10 cellular contexts compared by ENCODE assay signal in the genomic region with DNA sequence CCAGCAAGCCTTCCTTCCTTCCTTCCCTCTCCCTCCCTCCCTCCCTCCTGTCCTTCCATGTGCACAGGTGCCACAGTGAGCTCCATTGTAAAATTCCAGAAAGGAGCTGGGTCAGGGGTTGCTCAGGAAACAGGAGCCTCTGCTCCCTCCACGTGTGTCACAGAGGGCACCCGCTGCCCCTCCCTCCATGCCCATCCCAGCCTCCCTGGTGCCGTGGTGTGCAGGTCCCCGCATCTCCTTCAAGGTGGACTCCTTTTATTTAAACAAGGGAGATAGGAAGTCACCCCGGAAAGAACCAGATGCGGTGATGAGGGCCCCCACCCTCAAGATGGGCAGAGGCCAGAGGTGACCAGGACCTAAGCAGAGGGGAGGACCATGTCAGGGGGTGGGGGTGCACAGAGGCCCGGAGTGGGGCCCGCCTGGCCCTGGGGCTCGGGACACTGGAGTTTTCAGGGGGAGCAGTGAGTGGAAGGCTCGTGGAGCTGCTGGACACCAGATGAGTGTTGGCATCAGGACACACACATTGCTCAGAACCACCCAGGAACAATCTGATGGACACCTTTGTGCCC.
DNase-seq lines count a peak whose midpoint lies in the region; ATAC-seq, FAIRE-seq and TF ChIP-seq lines count a peak whose summit lies in the region.
"Had no signal": no experiment of that assay in that cellular context is flagged by ENCODE, and none has a peak within 500 bp of the region (broad histone marks: within the 10 kb centered on the region; RNA-seq: fewer than 3 reads in every experiment).

No MANE protein-coding gene starts in this region.

- FAIRE-seq in urothelium cell line (lab: Jason Lieb, UNC) = no peak

- no peak overlapping the region for H3K9ac ChIP-seq in PC-3 (ENCODE audit: low read length)
- H3K9ac ChIP-seq: BLaER1 had no signal

- CTCF ChIA-PET in PC-3 (lab: Charles Lee) = no interaction called here

- H3F3A ChIP-seq in PC-3 (ENCODE audit: low read length, unreplicated experiment) = no peaks in the 10 kb centered on the region

- TF ChIP-seq EP300 in esophagus muscularis mucosa (IDR thresholded peaks at IDR 0.05) (no peak), sigmoid colon (IDR thresholded peaks at IDR 0.05) (no peak)

- H3K4me1 ChIP-seq in PC-3 (ENCODE audit: insufficient read depth, low read length) = 0 out of 2 replicates have a peak, but pooled peaks cover 4% of the 10 kb centered on the region
- H3K4me1 ChIP-seq in esophagus muscularis mucosa = peaks cover 8 to 43% (median 37%) of the 10 kb centered on the region in 4 donors
- peaks cover 0 to 29% (median 13%) of the 10 kb centered on the region in 4 donors for H3K4me1 ChIP-seq in sigmoid colon

- no peak for DNase-seq in left ventricle myocardium superior
- DNase-seq in cardiac septum (ENCODE audit: low spot score) = no peak
- DNase-seq in PC-3 = no peak
- DNase-seq in esophagus muscularis mucosa (ENCODE audit: extremely low spot score) = no peak
- DNase-seq in sigmoid colon = no peak
- DNase-seq in urothelium cell line (ENCODE audit: low spot score) = no peak
- DNase-seq: DMS 273 treated with DMSO at 0.1 percent for 48 hours had no signal

- TF ChIP-seq POLR2A in esophagus muscularis mucosa (IDR thresholded peaks at IDR 0.05; ENCODE audit: low read depth) (no peak), sigmoid colon (IDR thresholded peaks at IDR 0.05) (no peak)

- H3K4me2 ChIP-seq in PC-3 (ENCODE audit: low read length) = no peak overlapping the region
- H3K4me2 ChIP-seq: BLaER1 had no signal

- WGBS in esophagus muscularis mucosa = 59% methylated on average over 10 of the region's 10 CpGs
- 56 to 71% methylated on average over 10 of the region's 10 CpGs for WGBS in sigmoid colon, 2 donors

- H4K20me1 ChIP-seq in PC-3 (ENCODE audit: low read length) = no peaks in the 10 kb centered on the region
- H4K20me1 ChIP-seq: BLaER1 had no signal

- H3K79me2 ChIP-seq in PC-3 (ENCODE audit: low read length) = no peaks in the 10 kb centered on the region

- POLR2A ChIA-PET in PC-3 (lab: Charles Lee; ENCODE audit: unreplicated experiment) = no interaction called here

- ATAC-seq in left ventricle myocardium superior (peak; percentile 2), PC-3 (peak; percentile 5; the same call in 1 of the 2 replicates), GM18870 (IDR thresholded peaks at IDR 0.05; ENCODE audit: unreplicated experiment) (no peak), HG02798 (IDR thresholded peaks at IDR 0.05; ENCODE audit: poor library complexity, unreplicated experiment) (no peak)

- H3K36me3 ChIP-seq in PC-3 (ENCODE audit: low read depth, low read length) = peaks cover 2% of the 10 kb centered on the region; the same call in 1 of the 2 replicates
- H3K36me3 ChIP-seq in esophagus muscularis mucosa = peaks cover 0 to 17% (median 7%) of the 10 kb centered on the region in 4 donors
- H3K36me3 ChIP-seq in sigmoid colon = peaks cover 0 to 8% (median 4%) of the 10 kb centered on the region in 4 donors

- intact Hi-C loops in left ventricle myocardium superior (cut with micrococcal nuclease) (no loop called here), cardiac septum (cut with DNase I) (no loop called here), PC-3 (cut with micrococcal nuclease) (loop anchor here (5.0 kb wide), 1 partner anchor 400 kb away; no protein-coding TSS in a partner anchor), esophagus muscularis mucosa (cut with DNase I) (no loop called here), sigmoid colon (cut with DNase I) (loop anchor here (5.0 to 10.0 kb wide), 3 partner anchors 60 to 293 kb away; no protein-coding TSS in a partner anchor)

- H3K27me3 ChIP-seq in PC-3 (ENCODE audit: low read length) (no peaks in the 10 kb centered on the region), esophagus muscularis mucosa (peaks cover 0 to 5% (median 0%) of the 10 kb centered on the region in 4 donors), sigmoid colon (no peaks in the 10 kb centered on the region)
- H3K27me3 ChIP-seq: BLaER1 had no signal

- no peak overlapping the region for H3K27ac ChIP-seq in PC-3 (ENCODE audit: low read length)
- peak overlapping the region in 3 of 4 donors; percentile 24 to 63 (median 56) for H3K27ac ChIP-seq in esophagus muscularis mucosa (replicated peaks in 1 of 4)
- H3K27ac ChIP-seq in sigmoid colon = peak overlapping the region in 3 of 4 donors; percentile 40 to 47 (median 44)
- H3K27ac ChIP-seq: BLaER1 had no signal

- H3K4me3 ChIP-seq in PC-3 (ENCODE audit: low read length) (no peak overlapping the region), esophagus muscularis mucosa (no peak overlapping the region), sigmoid colon (no peak overlapping the region)
- H3K4me3 ChIP-seq: BLaER1 had no signal

- no peak for TF ChIP-seq CTCF in PC-3 (conservative IDR thresholded peaks at IDR 0.05; ENCODE audit: low read depth, low read length)
- TF ChIP-seq CTCF in esophagus muscularis mucosa (IDR thresholded peaks at IDR 0.05) = no peak
- TF ChIP-seq CTCF in sigmoid colon (IDR thresholded peaks at IDR 0.05) = no peak

- no peak overlapping the region for H2AFZ ChIP-seq in PC-3 (ENCODE audit: low read length)

- H3K9me3 ChIP-seq in PC-3 (ENCODE audit: low read length) = no peaks in the 10 kb centered on the region
- H3K9me3 ChIP-seq in esophagus muscularis mucosa = no peaks in the 10 kb centered on the region
- H3K9me3 ChIP-seq in sigmoid colon = no peaks in the 10 kb centered on the region
- H3K9me3 ChIP-seq: BLaER1 had no signal

- no TSS peak for BruUV-seq in PC-3 (replicated peaks; lab: Mats Ljungman, UMichigan)

- H3K9me2 ChIP-seq in PC-3 (replicated peaks; ENCODE audit: low read length) = no peaks in the 10 kb centered on the region

Comparison
In these comparisons a context has a peak if more than half of its experiments do, and no peak if none do; other contexts are left out.
1. ATAC-seq: peak in left ventricle myocardium superior (single experiment) and PC-3 (single experiment); none in GM18870 (single experiment) and HG02798 (single experiment).
2. intact Hi-C loops: an anchor here in PC-3 (5.0 kb wide) and sigmoid colon (5.0 to 10.0 kb wide); none called in left ventricle myocardium superior, cardiac septum and esophagus muscularis mucosa.